11 cellular contexts compared by ENCODE assay signal in genomic region chr15:58546635-58547627, GRCh38.
DNase-seq lines count a peak whose midpoint lies in the region; ATAC-seq lines count a peak whose summit lies in the region.
"Had no signal": no experiment of that assay in that cellular context is flagged by ENCODE, and none has a peak within 500 bp of the region (broad histone marks: within the 10 kb centered on the region; RNA-seq: fewer than 3 reads in every experiment).

No MANE protein-coding gene starts in this region.

- H3K36me3 ChIP-seq in CD8-positive, alpha-beta memory T cell (ENCODE audit: insufficient read depth, low read length) = no peaks in the 10 kb centered on the region
- H3K36me3 ChIP-seq in neuronal stem cell (replicated peaks in 1 of 2; ENCODE audit: control insufficient read depth in 2 of 2, insufficient read depth in 2 of 2, low read length in 2 of 2) = no peaks in the 10 kb centered on the region

- H3K9me3 Mint-ChIP-seq in CD8-positive, alpha-beta memory T cell = no peaks in the 10 kb centered on the region
- H3K9me3 Mint-ChIP-seq: activated naive CD4-positive, alpha-beta T cell treated with anti-CD3 and anti-CD28 coated beads, Interleukin-2, amount 50 U/mL, for 24 hours had no signal

- POLR2A ChIA-PET in CD8-positive, alpha-beta memory T cell (lab: Charles Lee) = no interaction called here

- no peak overlapping the region for H2BK15ac ChIP-seq in neuronal stem cell (ENCODE audit: low read length)

- H3K9ac ChIP-seq in neuronal stem cell (ENCODE audit: low read depth, low read length, poor library complexity) = peak overlapping the region; percentile 18

- H3K9me3 ChIP-seq in CD8-positive, alpha-beta memory T cell (ENCODE audit: low read length) = no peaks in the 10 kb centered on the region
- H3K9me3 ChIP-seq in neuronal stem cell (replicated peaks in 1 of 2; ENCODE audit: control insufficient read depth in 2 of 2, insufficient read depth in 1 of 2, low read depth in 1 of 2, low read length in 2 of 2) = no peaks in the 10 kb centered on the region

- H2AK5ac ChIP-seq in neuronal stem cell (ENCODE audit: low read depth, low read length) = no peak overlapping the region

- no peak overlapping the region for H3K4me3 ChIP-seq in CD8-positive, alpha-beta memory T cell (ENCODE audit: low read length)
- no peak overlapping the region for H3K4me3 ChIP-seq in neuronal stem cell (ENCODE audit: low read length in 2 of 2)

- H4K8ac ChIP-seq in neuronal stem cell (ENCODE audit: low read depth, low read length) = no peak overlapping the region

- H3K27ac ChIP-seq in CD8-positive, alpha-beta memory T cell (ENCODE audit: low read depth, low read length) = peak overlapping the region; percentile 50
- no peak overlapping the region for H3K27ac ChIP-seq in neuronal stem cell (replicated peaks; ENCODE audit: low read length)

- CTCF ChIA-PET in CD8-positive, alpha-beta memory T cell (lab: Charles Lee) = no interaction called here

- H3K4me3 Mint-ChIP-seq in CD8-positive, alpha-beta memory T cell = peak overlapping the region in 1 of 7 donors; percentile 54
- H3K4me3 Mint-ChIP-seq: activated naive CD4-positive, alpha-beta T cell treated with anti-CD3 and anti-CD28 coated beads, Interleukin-2, amount 50 U/mL, for 24 hours had no signal

- no peaks in the 10 kb centered on the region for H3K79me1 ChIP-seq in neuronal stem cell (ENCODE audit: low read depth, low read length)

- peak overlapping the region in 4 of 8 donors; percentile 26 to 66 (median 48) for H3K27ac Mint-ChIP-seq in CD8-positive, alpha-beta memory T cell
- H3K27ac Mint-ChIP-seq: activated naive CD4-positive, alpha-beta T cell treated with anti-CD3 and anti-CD28 coated beads, Interleukin-2, amount 50 U/mL, for 24 hours had no signal

- H2AFZ ChIP-seq in neuronal stem cell (ENCODE audit: low read length) = no peak overlapping the region

- no peak overlapping the region for H2BK12ac ChIP-seq in neuronal stem cell (ENCODE audit: low read length)

- H3K18ac ChIP-seq in neuronal stem cell (ENCODE audit: low read length) = no peak overlapping the region

- no peak overlapping the region for H4K91ac ChIP-seq in neuronal stem cell (ENCODE audit: low read depth, low read length, poor library complexity)

- H3K14ac ChIP-seq in neuronal stem cell (ENCODE audit: low read length) = no peak overlapping the region

- no peak overlapping the region for H3K4me2 ChIP-seq in neuronal stem cell (ENCODE audit: insufficient read depth, low read length, poor library complexity, severe bottlenecking)

- H2BK120ac ChIP-seq in neuronal stem cell (ENCODE audit: low read depth, low read length) = no peak overlapping the region

- H3K36me3 Mint-ChIP-seq in CD8-positive, alpha-beta memory T cell = no peaks in the 10 kb centered on the region
- H3K36me3 Mint-ChIP-seq: activated naive CD4-positive, alpha-beta T cell treated with anti-CD3 and anti-CD28 coated beads, Interleukin-2, amount 50 U/mL, for 24 hours had no signal

- peaks cover 22% of the 10 kb centered on the region for H3K4me1 ChIP-seq in CD8-positive, alpha-beta memory T cell (ENCODE audit: insufficient read depth, low read length)
- H3K4me1 ChIP-seq in neuronal stem cell (ENCODE audit: control insufficient read depth in 2 of 2, insufficient read depth in 1 of 2, low read depth in 1 of 2, low read length in 2 of 2) = peaks cover 0 to 2% of the 10 kb centered on the region in 2 donors

- H3K27me3 Mint-ChIP-seq in CD8-positive, alpha-beta memory T cell = peaks cover 0 to 6% of the 10 kb centered on the region in 2 donors
- H3K27me3 Mint-ChIP-seq: activated naive CD4-positive, alpha-beta T cell treated with anti-CD3 and anti-CD28 coated beads, Interleukin-2, amount 50 U/mL, for 24 hours had no signal

- H3K4ac ChIP-seq in neuronal stem cell (ENCODE audit: low read length) = no peak overlapping the region

- H3K27me3 ChIP-seq in CD8-positive, alpha-beta memory T cell (ENCODE audit: insufficient read depth, low read length, poor library complexity, severe bottlenecking) = no peaks in the 10 kb centered on the region
- no peaks in the 10 kb centered on the region for H3K27me3 ChIP-seq in neuronal stem cell (ENCODE audit: control insufficient read depth in 3 of 3, insufficient read depth in 3 of 3, low read depth in 1 of 3, low read length in 3 of 3)

- DNase-seq in CD8-positive, alpha-beta memory T cell = no peak
- DNase-seq in OCI-M1 (lab: John Stamatoyannopoulos, UW) (peak; percentile 95), neuronal stem cell (ENCODE audit: low spot score) (no peak), SIG-M5 treated with dmso at 0.1 percent for 504 hours (lab: John Stamatoyannopoulos, UW; ENCODE audit: unreplicated experiment) (no peak), NCI-H748 (lab: John Stamatoyannopoulos, UW; ENCODE audit: unreplicated experiment) (no peak), NCI-H1694 (lab: John Stamatoyannopoulos, UW) (no peak)
- no peak for DNase-seq in activated CD4-positive, alpha-beta T cell treated with anti-CD3 and anti-CD28 coated beads, Interleukin-2, amount 50 U/mL, for 4 hours
- DNase-seq: NCI-H146, retina had no signal

- peaks cover 19 to 36% (median 34%) of the 10 kb centered on the region in 3 donors for H3K4me1 Mint-ChIP-seq in CD8-positive, alpha-beta memory T cell

- H2BK5ac ChIP-seq in neuronal stem cell (ENCODE audit: low read length) = no peak overlapping the region

- peak; percentile 49 for ATAC-seq in esophagus mucosa

- WGBS in neuronal stem cell (ENCODE audit: extremely low coverage in 2 of 2, insufficient read length in 2 of 2, insufficient replicate concordance in 1 of 2), 2 donors = no CpG with 5 or more reads among the region's 13 CpGs

- no peak overlapping the region for H3K23ac ChIP-seq in neuronal stem cell (ENCODE audit: low read depth, low read length, poor library complexity)
